Comparison of ENCODE assay signal across 1 cellular context in genomic region chr4:150321113-150321512, GRCh38.
TF ChIP-seq lines count a peak whose summit lies in the region.

No MANE protein-coding gene starts in this region.

TF ChIP-seq in K562, 482 proteins besides CTCF, POLR2A, EP300 and RAD21 (continued from another document and continues in another):
- TF ChIP-seq POLR2AphosphoS5 (IDR thresholded peaks at IDR 0.05; ENCODE audit: control insufficient read depth, insufficient read depth, low read depth, low read length), result no peak; the same call in 1 of the 2 replicates
- TF ChIP-seq BRD4 (IDR thresholded peaks at IDR 0.05), result no peak
- TF ChIP-seq NFE2 (IDR thresholded peaks at IDR 0.05; ENCODE audit: low read depth), result no peak
- TF ChIP-seq ARID3A (IDR thresholded peaks at IDR 0.05; ENCODE audit: borderline replicate concordance, low read depth, low read length), result no peak
- no peak for TF ChIP-seq E4F1 (CRISPR knock-in tag; IDR thresholded peaks at IDR 0.05; ENCODE audit: borderline replicate concordance)
- peak; percentile 36; the same call in 1 of the 2 replicates for TF ChIP-seq JUND (IDR thresholded peaks at IDR 0.05; ENCODE audit: borderline replicate concordance, low read depth, low read length)
- TF ChIP-seq JUND (tag; IDR thresholded peaks at IDR 0.05; ENCODE audit: borderline replicate concordance, low read depth, low read length), result peak; percentile 46; the same call in 1 of the 3 replicates
- peak; percentile 77 for TF ChIP-seq ZNF79 (CRISPR knock-in tag; IDR thresholded peaks at IDR 0.05; ENCODE audit: low read depth)
- no peak for TF ChIP-seq ID3 (CRISPR knock-in tag; IDR thresholded peaks at IDR 0.05)
- no peak for TF ChIP-seq ID3 (tag; IDR thresholded peaks at IDR 0.05)
- peak; percentile 59 for TF ChIP-seq NCOR1 (IDR thresholded peaks at IDR 0.05)
- TF ChIP-seq ZNF133 (CRISPR knock-in tag; IDR thresholded peaks at IDR 0.05), result no peak
- no peak for TF ChIP-seq TAF15 (IDR thresholded peaks at IDR 0.05; ENCODE audit: low read depth, low read length)
- TF ChIP-seq TCF7L2 (IDR thresholded peaks at IDR 0.05; ENCODE audit: low read depth, low read length), result no peak
- TF ChIP-seq E2F3 (CRISPR knock-in tag; IDR thresholded peaks at IDR 0.05), result 0 out of 2 replicates have a peak, but pooled peaks have one; percentile 65
- no peak for TF ChIP-seq ZHX1 (conservative IDR thresholded peaks at IDR 0.05; ENCODE audit: low read length)
- no peak for TF ChIP-seq BDP1 (IDR thresholded peaks at IDR 0.05; ENCODE audit: insufficient read depth, insufficient read length)
- no peak for TF ChIP-seq ZNF408 (CRISPR knock-in tag; IDR thresholded peaks at IDR 0.05; ENCODE audit: low read depth)
- peak; percentile 39; the same call in 1 of the 2 replicates for TF ChIP-seq CTBP1 (IDR thresholded peaks at IDR 0.05; ENCODE audit: borderline replicate concordance)
- TF ChIP-seq NR4A1 (CRISPR knock-in tag; IDR thresholded peaks at IDR 0.05), result peak; percentile 83; the same call in 1 of the 2 replicates
- peak; percentile 93 for TF ChIP-seq NR4A1 (tag; IDR thresholded peaks at IDR 0.05)
- TF ChIP-seq ZBTB7A (IDR thresholded peaks at IDR 0.05; ENCODE audit: borderline replicate concordance, control insufficient read depth, low read depth, low read length), result no peak
- TF ChIP-seq NR0B1 (IDR thresholded peaks at IDR 0.05; ENCODE audit: partially characterized antibody), result no peak
- no peak for TF ChIP-seq HMGN3 (IDR thresholded peaks at IDR 0.05; ENCODE audit: borderline replicate concordance, extremely low read depth, insufficient read length, low read depth, low read length)
- peak; percentile 65; the same call in 1 of the 2 replicates for TF ChIP-seq ZNF644 (tag; IDR thresholded peaks at IDR 0.05; ENCODE audit: low read depth)
- TF ChIP-seq SMAD4 (CRISPR knock-in tag; conservative IDR thresholded peaks at IDR 0.05), result peak; percentile 95
- peak; percentile 77 for TF ChIP-seq ELF4 (CRISPR knock-in tag; IDR thresholded peaks at IDR 0.05)
- TF ChIP-seq MCM7 (IDR thresholded peaks at IDR 0.05), result no peak
- TF ChIP-seq ZBTB17 (CRISPR knock-in tag; IDR thresholded peaks at IDR 0.05), result peak; percentile 68; the same call in 1 of the 2 replicates
- TF ChIP-seq ZMIZ1 (IDR thresholded peaks at IDR 0.05; ENCODE audit: low read depth in 2 of 2, low read length in 2 of 2), result no peak
- no peak for TF ChIP-seq E2F4 (CRISPR knock-in tag; IDR thresholded peaks at IDR 0.05; ENCODE audit: low read depth)
- no peak for TF ChIP-seq DACH1 (IDR thresholded peaks at IDR 0.05; ENCODE audit: partially characterized antibody)
- TF ChIP-seq FOXK1 (CRISPR knock-in tag; IDR thresholded peaks at IDR 0.05; ENCODE audit: borderline replicate concordance), result no peak
- TF ChIP-seq MCM5 (IDR thresholded peaks at IDR 0.05; ENCODE audit: low read depth), result no peak
- peak; percentile 83 for TF ChIP-seq IRF9 (tag; IDR thresholded peaks at IDR 0.05)
- peak; percentile 97 for TF ChIP-seq DMBX1 (CRISPR knock-in tag; IDR thresholded peaks at IDR 0.05; ENCODE audit: borderline replicate concordance)
- no peak for TF ChIP-seq POLR2B (IDR thresholded peaks at IDR 0.05; ENCODE audit: low read depth, partially characterized antibody)
- TF ChIP-seq PHB (CRISPR knock-in tag; IDR thresholded peaks at IDR 0.05), result no peak
- no peak for TF ChIP-seq CCNT2 (IDR thresholded peaks at IDR 0.05; ENCODE audit: borderline replicate concordance, extremely low read depth, insufficient read length, low read depth, low read length)
- no peak for TF ChIP-seq NCOA4 (IDR thresholded peaks at IDR 0.05; ENCODE audit: partially characterized antibody)
- TF ChIP-seq ZNF707 (CRISPR knock-in tag; conservative IDR thresholded peaks at IDR 0.05), result peak; percentile 40; the same call in 1 of the 2 replicates
- TF ChIP-seq ZNF263 (CRISPR knock-in tag; IDR thresholded peaks at IDR 0.05; ENCODE audit: borderline replicate concordance), result no peak
- peak; percentile 33; the same call in 1 of the 2 replicates for TF ChIP-seq KLF13 (tag; IDR thresholded peaks at IDR 0.05; ENCODE audit: borderline replicate concordance, low read depth)
- no peak for TF ChIP-seq SAP30 (IDR thresholded peaks at IDR 0.05; ENCODE audit: borderline replicate concordance, insufficient read depth, low read depth, low read length, poor library complexity, severe bottlenecking)
